Comparison of ENCODE assay signal across 25 cellular contexts in genomic region chr5:138837160-138837559, GRCh38. TPM values are rescaled to one million over a fixed set of nuclear protein-coding genes. Genes with fewer than 3 reads are reported as not detected.
"Had no signal": no experiment of that assay in that cellular context is flagged by ENCODE, and none has a peak within 500 bp of the region (broad histone marks: within the 10 kb centered on the region; RNA-seq: fewer than 3 reads in every experiment).

No MANE protein-coding gene starts in this region.

- H3K9me3 ChIP-seq: esophagus muscularis mucosa, gastroesophageal sphincter, heart left ventricle, left lung, lower lobe of right lung had no signal

- ATAC-seq: foreskin keratinocyte, gastroesophageal sphincter, heart left ventricle, left cardiac atrium, left lung, left ventricle myocardium superior, lower lobe of right lung, mucosa of descending colon had no signal

- H3K36me3 ChIP-seq: gastroesophageal sphincter, left lung, lower lobe of right lung had no signal

- H3K4me2 ChIP-seq: hepatocyte had no signal

- H3K27ac ChIP-seq: coronary artery, dorsolateral prefrontal cortex, esophagus muscularis mucosa, foreskin keratinocyte, gastroesophageal sphincter, heart left ventricle, hepatocyte, left lung, lower lobe of right lung had no signal

- H3K4me3 ChIP-seq: coronary artery, dorsolateral prefrontal cortex, esophagus muscularis mucosa, gastroesophageal sphincter, heart left ventricle, hepatocyte, left lung, lower lobe of right lung, mucosa of descending colon had no signal

- H3K27me3 ChIP-seq: dorsolateral prefrontal cortex, esophagus muscularis mucosa, foreskin keratinocyte, gastroesophageal sphincter, heart left ventricle, hepatocyte, left lung had no signal

- H2AFZ ChIP-seq: hepatocyte had no signal

- FAIRE-seq: colon, endothelial cell of umbilical vein, frontal cortex, islet of Langerhans, keratinocyte had no signal

- H3K4me1 ChIP-seq: foreskin keratinocyte had no signal

- DNase-seq: dermis blood vessel endothelial cell; dorsolateral prefrontal cortex; effector CD4-positive, alpha-beta T cell; effector memory CD4-positive, alpha-beta T cell; foreskin keratinocyte; heart left ventricle; hypothalamus; left cardiac atrium; left lung; left ventricle myocardium superior; lower lobe of right lung; mesenchymal stem cell; mucosa of descending colon; naive B cell had no signal

RNA-seq across cellular contexts. Expression of gene LRRTM2, which starts 38.0 kb away (rescaled TPM):
- total RNA-seq: epithelial cell of proximal tubule, foreskin keratinocyte, myocyte had no signal
- polyA plus RNA-seq: foreskin keratinocyte, keratinocyte had no signal
